ENCODE assay signal across 1 cellular context in the genomic region with DNA sequence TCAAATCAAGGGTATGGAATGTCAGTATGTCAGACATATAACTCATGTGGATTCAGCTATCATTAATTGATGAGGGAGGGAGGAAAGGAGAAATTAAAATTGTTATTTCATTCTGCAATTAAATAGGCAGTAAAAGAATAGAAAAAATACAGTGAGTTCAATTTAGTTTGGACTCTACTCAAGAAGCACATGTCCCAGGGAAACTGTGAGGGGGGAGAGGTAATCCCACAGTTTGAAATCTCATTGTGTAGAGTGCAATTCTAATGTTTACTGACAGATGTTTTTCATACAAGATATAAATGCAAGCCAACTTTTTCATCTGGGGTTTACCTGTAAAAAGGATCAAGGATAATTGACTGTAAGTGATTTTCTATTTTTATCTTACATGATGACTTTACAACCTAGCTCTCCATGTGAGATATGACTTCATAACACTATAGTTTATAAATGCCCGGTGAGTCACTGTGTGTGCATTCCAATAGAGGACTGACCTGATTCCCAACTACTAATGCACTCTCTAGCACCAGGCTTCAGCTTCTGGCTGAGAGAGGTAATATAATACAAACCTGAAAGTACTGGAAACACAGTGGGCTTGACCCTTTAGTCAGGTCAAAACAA.
TF ChIP-seq lines count a peak whose summit lies in the region.

No MANE protein-coding gene starts in this region.

TF ChIP-seq in GM23338, 12 proteins besides CTCF, POLR2A, EP300 and RAD21 (continued from another document):
- TF ChIP-seq, protein P1, sequence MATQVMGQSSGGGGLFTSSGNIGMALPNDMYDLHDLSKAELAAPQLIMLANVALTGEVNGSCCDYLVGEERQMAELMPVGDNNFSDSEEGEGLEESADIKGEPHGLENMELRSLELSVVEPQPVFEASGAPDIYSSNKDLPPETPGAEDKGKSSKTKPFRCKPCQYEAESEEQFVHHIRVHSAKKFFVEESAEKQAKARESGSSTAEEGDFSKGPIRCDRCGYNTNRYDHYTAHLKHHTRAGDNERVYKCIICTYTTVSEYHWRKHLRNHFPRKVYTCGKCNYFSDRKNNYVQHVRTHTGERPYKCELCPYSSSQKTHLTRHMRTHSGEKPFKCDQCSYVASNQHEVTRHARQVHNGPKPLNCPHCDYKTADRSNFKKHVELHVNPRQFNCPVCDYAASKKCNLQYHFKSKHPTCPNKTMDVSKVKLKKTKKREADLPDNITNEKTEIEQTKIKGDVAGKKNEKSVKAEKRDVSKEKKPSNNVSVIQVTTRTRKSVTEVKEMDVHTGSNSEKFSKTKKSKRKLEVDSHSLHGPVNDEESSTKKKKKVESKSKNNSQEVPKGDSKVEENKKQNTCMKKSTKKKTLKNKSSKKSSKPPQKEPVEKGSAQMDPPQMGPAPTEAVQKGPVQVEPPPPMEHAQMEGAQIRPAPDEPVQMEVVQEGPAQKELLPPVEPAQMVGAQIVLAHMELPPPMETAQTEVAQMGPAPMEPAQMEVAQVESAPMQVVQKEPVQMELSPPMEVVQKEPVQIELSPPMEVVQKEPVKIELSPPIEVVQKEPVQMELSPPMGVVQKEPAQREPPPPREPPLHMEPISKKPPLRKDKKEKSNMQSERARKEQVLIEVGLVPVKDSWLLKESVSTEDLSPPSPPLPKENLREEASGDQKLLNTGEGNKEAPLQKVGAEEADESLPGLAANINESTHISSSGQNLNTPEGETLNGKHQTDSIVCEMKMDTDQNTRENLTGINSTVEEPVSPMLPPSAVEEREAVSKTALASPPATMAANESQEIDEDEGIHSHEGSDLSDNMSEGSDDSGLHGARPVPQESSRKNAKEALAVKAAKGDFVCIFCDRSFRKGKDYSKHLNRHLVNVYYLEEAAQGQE (IDR thresholded peaks at IDR 0.05; ENCODE audit: unreplicated experiment) = no peak
- no peak for TF ChIP-seq POLR2AphosphoS5 (IDR thresholded peaks at IDR 0.05; ENCODE audit: low read depth)
- TF ChIP-seq, protein P2, sequence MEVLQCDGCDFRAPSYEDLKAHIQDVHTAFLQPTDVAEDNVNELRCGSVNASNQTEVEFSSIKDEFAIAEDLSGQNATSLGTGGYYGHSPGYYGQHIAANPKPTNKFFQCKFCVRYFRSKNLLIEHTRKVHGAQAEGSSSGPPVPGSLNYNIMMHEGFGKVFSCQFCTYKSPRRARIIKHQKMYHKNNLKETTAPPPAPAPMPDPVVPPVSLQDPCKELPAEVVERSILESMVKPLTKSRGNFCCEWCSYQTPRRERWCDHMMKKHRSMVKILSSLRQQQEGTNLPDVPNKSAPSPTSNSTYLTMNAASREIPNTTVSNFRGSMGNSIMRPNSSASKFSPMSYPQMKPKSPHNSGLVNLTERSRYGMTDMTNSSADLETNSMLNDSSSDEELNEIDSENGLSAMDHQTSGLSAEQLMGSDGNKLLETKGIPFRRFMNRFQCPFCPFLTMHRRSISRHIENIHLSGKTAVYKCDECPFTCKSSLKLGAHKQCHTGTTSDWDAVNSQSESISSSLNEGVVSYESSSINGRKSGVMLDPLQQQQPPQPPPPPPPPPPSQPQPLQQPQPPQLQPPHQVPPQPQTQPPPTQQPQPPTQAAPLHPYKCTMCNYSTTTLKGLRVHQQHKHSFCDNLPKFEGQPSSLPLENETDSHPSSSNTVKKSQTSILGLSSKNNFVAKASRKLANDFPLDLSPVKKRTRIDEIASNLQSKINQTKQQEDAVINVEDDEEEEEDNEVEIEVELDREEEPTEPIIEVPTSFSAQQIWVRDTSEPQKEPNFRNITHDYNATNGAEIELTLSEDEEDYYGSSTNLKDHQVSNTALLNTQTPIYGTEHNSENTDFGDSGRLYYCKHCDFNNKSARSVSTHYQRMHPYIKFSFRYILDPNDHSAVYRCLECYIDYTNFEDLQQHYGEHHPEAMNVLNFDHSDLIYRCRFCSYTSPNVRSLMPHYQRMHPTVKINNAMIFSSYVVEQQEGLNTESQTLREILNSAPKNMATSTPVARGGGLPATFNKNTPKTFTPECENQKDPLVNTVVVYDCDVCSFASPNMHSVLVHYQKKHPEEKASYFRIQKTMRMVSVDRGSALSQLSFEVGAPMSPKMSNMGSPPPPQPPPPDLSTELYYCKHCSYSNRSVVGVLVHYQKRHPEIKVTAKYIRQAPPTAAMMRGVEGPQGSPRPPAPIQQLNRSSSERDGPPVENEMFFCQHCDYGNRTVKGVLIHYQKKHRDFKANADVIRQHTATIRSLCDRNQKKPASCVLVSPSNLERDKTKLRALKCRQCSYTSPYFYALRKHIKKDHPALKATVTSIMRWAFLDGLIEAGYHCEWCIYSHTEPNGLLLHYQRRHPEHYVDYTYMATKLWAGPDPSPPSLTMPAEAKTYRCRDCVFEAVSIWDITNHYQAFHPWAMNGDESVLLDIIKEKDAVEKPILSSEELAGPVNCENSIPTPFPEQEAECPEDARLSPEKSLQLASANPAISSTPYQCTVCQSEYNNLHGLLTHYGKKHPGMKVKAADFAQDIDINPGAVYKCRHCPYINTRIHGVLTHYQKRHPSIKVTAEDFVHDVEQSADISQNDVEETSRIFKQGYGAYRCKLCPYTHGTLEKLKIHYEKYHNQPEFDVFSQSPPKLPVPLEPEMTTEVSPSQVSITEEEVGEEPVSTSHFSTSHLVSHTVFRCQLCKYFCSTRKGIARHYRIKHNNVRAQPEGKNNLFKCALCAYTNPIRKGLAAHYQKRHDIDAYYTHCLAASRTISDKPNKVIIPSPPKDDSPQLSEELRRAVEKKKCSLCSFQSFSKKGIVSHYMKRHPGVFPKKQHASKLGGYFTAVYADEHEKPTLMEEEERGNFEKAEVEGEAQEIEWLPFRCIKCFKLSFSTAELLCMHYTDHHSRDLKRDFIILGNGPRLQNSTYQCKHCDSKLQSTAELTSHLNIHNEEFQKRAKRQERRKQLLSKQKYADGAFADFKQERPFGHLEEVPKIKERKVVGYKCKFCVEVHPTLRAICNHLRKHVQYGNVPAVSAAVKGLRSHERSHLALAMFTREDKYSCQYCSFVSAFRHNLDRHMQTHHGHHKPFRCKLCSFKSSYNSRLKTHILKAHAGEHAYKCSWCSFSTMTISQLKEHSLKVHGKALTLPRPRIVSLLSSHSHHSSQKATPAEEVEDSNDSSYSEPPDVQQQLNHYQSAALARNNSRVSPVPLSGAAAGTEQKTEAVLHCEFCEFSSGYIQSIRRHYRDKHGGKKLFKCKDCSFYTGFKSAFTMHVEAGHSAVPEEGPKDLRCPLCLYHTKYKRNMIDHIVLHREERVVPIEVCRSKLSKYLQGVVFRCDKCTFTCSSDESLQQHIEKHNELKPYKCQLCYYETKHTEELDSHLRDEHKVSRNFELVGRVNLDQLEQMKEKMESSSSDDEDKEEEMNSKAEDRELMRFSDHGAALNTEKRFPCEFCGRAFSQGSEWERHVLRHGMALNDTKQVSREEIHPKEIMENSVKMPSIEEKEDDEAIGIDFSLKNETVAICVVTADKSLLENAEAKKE (CRISPR knock-in tag; IDR thresholded peaks at IDR 0.05) = no peak
- no peak for TF ChIP-seq JUNB (IDR thresholded peaks at IDR 0.05; ENCODE audit: unreplicated experiment)
